ENCODE assay signal across 16 cellular contexts in genomic region chrX:26653050-26653449, GRCh38.
DNase-seq lines count a peak whose midpoint lies in the region; ATAC-seq, FAIRE-seq and TF ChIP-seq lines count a peak whose summit lies in the region.
"Had no signal": no experiment of that assay in that cellular context is flagged by ENCODE, and none has a peak within 500 bp of the region (broad histone marks: within the 10 kb centered on the region; RNA-seq: fewer than 3 reads in every experiment).

No MANE protein-coding gene starts in this region.

- H3K4me3 Mint-ChIP-seq in MCF 10A (ENCODE audit: unreplicated experiment): no peak overlapping the region
- H3K4me3 Mint-ChIP-seq: B cell; CD4-positive, alpha-beta T cell had no signal

- BruUV-seq in MCF 10A (replicated peaks; lab: Mats Ljungman, UMichigan) (no TSS peak), K562 (replicated peaks; lab: Mats Ljungman, UMichigan) (no TSS peak)

- H2BK15ac ChIP-seq in mesendoderm (replicated peaks; ENCODE audit: low read depth): no peak overlapping the region

- in situ Hi-C loops in K562 (cut with MboI): loop anchor here (25.0 kb wide), 1 partner anchor 534 kb away; no protein-coding TSS in a partner anchor

- POLR2A ChIA-PET in MCF 10A (lab: Yijun Ruan, JAX): no interaction called here
- POLR2A ChIA-PET in K562 (lab: Yijun Ruan, JAX): no interaction called here

- H3K9me3 ChIP-seq in breast epithelium (peaks cover 22 to 55% of the 10 kb centered on the region in 2 donors), adipocyte (ENCODE audit: control insufficient read depth, low read length) (peaks cover 52% of the 10 kb centered on the region), K562 (replicated peaks; ENCODE audit: control insufficient read depth, insufficient read depth, low read depth, low read length) (no peaks in the 10 kb centered on the region)

- no peak overlapping the region for H4K8ac ChIP-seq in mesendoderm (ENCODE audit: low read depth, low read length)

- peaks cover 4% of the 10 kb centered on the region for H3K36me3 Mint-ChIP-seq in MCF 10A (ENCODE audit: insufficient read depth, unreplicated experiment)

- no peaks in the 10 kb centered on the region for H4K20me1 ChIP-seq in K562 (replicated peaks; ENCODE audit: control insufficient read depth, insufficient read depth, low read length)

- H3K27me3 Mint-ChIP-seq in MCF 10A (ENCODE audit: insufficient read depth, unreplicated experiment): no peaks in the 10 kb centered on the region
- H3K27me3 Mint-ChIP-seq: B cell; CD4-positive, alpha-beta T cell had no signal

- TF ChIP-seq CTCF in MCF 10A (IDR thresholded peaks at IDR 0.05; ENCODE audit: unreplicated experiment): no peak
- no peak for TF ChIP-seq CTCF in breast epithelium (IDR thresholded peaks at IDR 0.05)
- no peak for TF ChIP-seq CTCF in K562 (IDR thresholded peaks at IDR 0.05 in 2 of 3, conservative IDR thresholded peaks at IDR 0.05 in 1 of 3; ENCODE audit: insufficient read depth in 2 of 3, low read depth in 1 of 3, low read length in 3 of 3)

- no peak overlapping the region for H3K23ac ChIP-seq in mesendoderm (ENCODE audit: low read length)

- no peak overlapping the region for H3K4ac ChIP-seq in mesendoderm (ENCODE audit: low read depth, low read length)

- H3K9me1 ChIP-seq in K562 (ENCODE audit: control insufficient read depth, insufficient read depth, low read length): no peaks in the 10 kb centered on the region

- no peak overlapping the region for H3K56ac ChIP-seq in mesendoderm (ENCODE audit: low read length)

- CTCF ChIA-PET in MCF 10A (lab: Yijun Ruan, JAX): no interaction called here
- CTCF ChIA-PET in K562 (lab: Yijun Ruan, JAX; ENCODE audit: low intra/inter-chr PET ratio): no interaction called here

- no peak overlapping the region for H3K27ac Mint-ChIP-seq in MCF 10A (ENCODE audit: low read depth, unreplicated experiment)
- H3K27ac Mint-ChIP-seq: B cell; CD4-positive, alpha-beta T cell had no signal

- H3K4me1 Mint-ChIP-seq in MCF 10A (ENCODE audit: insufficient read depth, unreplicated experiment): no peaks in the 10 kb centered on the region
- H3K4me1 Mint-ChIP-seq: B cell had no signal

- H2AK5ac ChIP-seq in mesendoderm (ENCODE audit: low read length): no peak overlapping the region

- no peak for ATAC-seq in K562

- H2BK5ac ChIP-seq in mesendoderm (ENCODE audit: low read length): no peak overlapping the region

- no peak overlapping the region for H3K18ac ChIP-seq in mesendoderm (ENCODE audit: low read length)

- TF ChIP-seq POLR2A in breast epithelium (IDR thresholded peaks at IDR 0.05) (no peak), K562 (conservative IDR thresholded peaks at IDR 0.05) (no peak)

- H3K27me3 ChIP-seq in breast epithelium (no peaks in the 10 kb centered on the region), adipocyte (replicated peaks; ENCODE audit: control insufficient read depth, insufficient read depth, low read length) (no peaks in the 10 kb centered on the region), K562 (ENCODE audit: control insufficient read depth in 2 of 2, insufficient read depth in 2 of 2, low read length in 2 of 2) (no peaks in the 10 kb centered on the region), mesendoderm (ENCODE audit: insufficient read depth, low read length, poor library complexity) (no peaks in the 10 kb centered on the region)

- no peak overlapping the region for H4K5ac ChIP-seq in mesendoderm (ENCODE audit: low read length)

- intact Hi-C loops in MCF 10A (cut with micrococcal nuclease) (loop anchor here (10.0 kb wide), 1 partner anchor 928 kb away; no protein-coding TSS in a partner anchor), breast epithelium (cut with DNase I; ENCODE audit: low total_unique reads) (no loop called here), K562 (cut with micrococcal nuclease) (loop anchor here (5.0 kb wide), 1 partner anchor 534 kb away; no protein-coding TSS in a partner anchor)

- H3K9ac ChIP-seq in adipocyte (ENCODE audit: low read length) (no peak overlapping the region), K562 (ENCODE audit: insufficient read depth in 1 of 2, low read depth in 2 of 2, low read length in 2 of 2) (no peak overlapping the region), mesendoderm (ENCODE audit: low read length) (no peak overlapping the region)
- H3K9ac ChIP-seq: GM23248 had no signal

- H3K36me3 ChIP-seq in breast epithelium (no peaks in the 10 kb centered on the region), adipocyte (ENCODE audit: control insufficient read depth, insufficient read depth, low read length, severe bottlenecking) (no peaks in the 10 kb centered on the region), K562 (ENCODE audit: control insufficient read depth, insufficient read depth, low read length) (no peaks in the 10 kb centered on the region), mesendoderm (ENCODE audit: control insufficient read depth, insufficient read depth, low read length) (no peaks in the 10 kb centered on the region)

- no peak overlapping the region for H2AFZ ChIP-seq in K562 (ENCODE audit: low read depth, low read length)
- H2AFZ ChIP-seq: GM23248 had no signal

- 0% methylated on average over 2 of the region's 2 CpGs for WGBS in K562 (ENCODE audit: insufficient coverage, low coverage, missing lambda C conversion rate)
- no CpG with 5 or more reads among the region's 2 CpGs for WGBS in mesendoderm (ENCODE audit: extremely low coverage, insufficient coverage, low lambda C conversion rate)

- H2BK120ac ChIP-seq in mesendoderm (ENCODE audit: low read depth, low read length): no peak overlapping the region

- no peaks in the 10 kb centered on the region for H3K79me2 ChIP-seq in K562 (ENCODE audit: control insufficient read depth, insufficient read depth, low read length)
- H3K79me2 ChIP-seq in mesendoderm (ENCODE audit: control insufficient read depth, insufficient read depth, low read length): no peaks in the 10 kb centered on the region

- H3K4me3 ChIP-seq in breast epithelium (no peak overlapping the region), adipocyte (ENCODE audit: low read length) (peak overlapping the region; percentile 1), K562 (no peak overlapping the region), mesendoderm (ENCODE audit: low read length) (no peak overlapping the region)
- H3K4me3 ChIP-seq: GM23248 had no signal

- H3K27ac ChIP-seq in breast epithelium: no peak overlapping the region
- no peak overlapping the region for H3K27ac ChIP-seq in K562 (ENCODE audit: extremely low read depth, low read depth, low read length)
- H3K27ac ChIP-seq in mesendoderm (ENCODE audit: low read depth, low read length): no peak overlapping the region
- H3K27ac ChIP-seq: GM23248 had no signal

- TF ChIP-seq EP300 in K562 (IDR thresholded peaks at IDR 0.05; ENCODE audit: low read length): no peak

- H3K4me1 ChIP-seq in breast epithelium: no peaks in the 10 kb centered on the region
- H3K4me1 ChIP-seq in adipocyte (ENCODE audit: control insufficient read depth, insufficient read depth, low read length): no peaks in the 10 kb centered on the region
- no peaks in the 10 kb centered on the region for H3K4me1 ChIP-seq in K562 (replicated peaks in 1 of 2; ENCODE audit: control insufficient read depth in 2 of 2, insufficient read depth in 2 of 2, low read length in 2 of 2)
- H3K4me1 ChIP-seq in mesendoderm (ENCODE audit: control insufficient read depth, low read depth, low read length): no peaks in the 10 kb centered on the region

- TF ChIP-seq RAD21 in K562 (CRISPR knock-in tag; conservative IDR thresholded peaks at IDR 0.05 in 1 of 2, IDR thresholded peaks at IDR 0.05 in 1 of 2): no peak

- no peaks in the 10 kb centered on the region for H3K79me1 ChIP-seq in mesendoderm (ENCODE audit: low read length)

- H3K4me2 ChIP-seq in K562 (ENCODE audit: insufficient read depth, low read length) (no peak overlapping the region), mesendoderm (ENCODE audit: low read length) (no peak overlapping the region)

- FAIRE-seq in K562 (lab: Jason Lieb, UNC): no peak
- FAIRE-seq: H54 had no signal

- H3K9me3 Mint-ChIP-seq in MCF 10A (ENCODE audit: unreplicated experiment): peaks cover 4% of the 10 kb centered on the region

- DNase-seq in MCF 10A (ENCODE audit: unreplicated experiment) (peak; percentile 1), breast epithelium (ENCODE audit: low spot score in 2 of 2) (no peak), adipocyte (ENCODE audit: low read depth) (no peak), K562 (ENCODE audit: extremely low read depth in 1 of 4, low spot score in 3 of 4) (no peak), mesendoderm (peak; percentile 8), DMS79 treated with DMSO at 0.1 percent for 48 hours (lab: John Stamatoyannopoulos, UW) (no peak), foreskin melanocyte (no peak), NCI-H2081 (lab: John Stamatoyannopoulos, UW) (no peak)
- DNase-seq: 8988T; C1 segment of cervical spinal cord; Calu3; CD4-positive, alpha-beta T cell; DND-41 had no signal

TF ChIP-seq in K562, 482 proteins besides CTCF, POLR2A, EP300 and RAD21:
- no peak for TF ChIP-seq RBM15 (IDR thresholded peaks at IDR 0.05; ENCODE audit: insufficient read depth, low read length)
- 0 out of 2 replicates have a peak, but pooled peaks have one; percentile 63 for TF ChIP-seq CBX5 (IDR thresholded peaks at IDR 0.05; ENCODE audit: borderline replicate concordance, low read depth)

Comparison
In these comparisons a context has a peak if more than half of its experiments do, and no peak if none do; other contexts are left out.
1. DNase-seq: peak in MCF 10A (single experiment) and mesendoderm (single experiment); none in breast epithelium (0 of 2), adipocyte (single experiment), K562 (0 of 4), DMS79 treated with DMSO at 0.1 percent for 48 hours (single experiment), foreskin melanocyte (single experiment) and NCI-H2081 (0 of 2).